Comparison of ENCODE assay signal across 11 cellular contexts in the genomic region with DNA sequence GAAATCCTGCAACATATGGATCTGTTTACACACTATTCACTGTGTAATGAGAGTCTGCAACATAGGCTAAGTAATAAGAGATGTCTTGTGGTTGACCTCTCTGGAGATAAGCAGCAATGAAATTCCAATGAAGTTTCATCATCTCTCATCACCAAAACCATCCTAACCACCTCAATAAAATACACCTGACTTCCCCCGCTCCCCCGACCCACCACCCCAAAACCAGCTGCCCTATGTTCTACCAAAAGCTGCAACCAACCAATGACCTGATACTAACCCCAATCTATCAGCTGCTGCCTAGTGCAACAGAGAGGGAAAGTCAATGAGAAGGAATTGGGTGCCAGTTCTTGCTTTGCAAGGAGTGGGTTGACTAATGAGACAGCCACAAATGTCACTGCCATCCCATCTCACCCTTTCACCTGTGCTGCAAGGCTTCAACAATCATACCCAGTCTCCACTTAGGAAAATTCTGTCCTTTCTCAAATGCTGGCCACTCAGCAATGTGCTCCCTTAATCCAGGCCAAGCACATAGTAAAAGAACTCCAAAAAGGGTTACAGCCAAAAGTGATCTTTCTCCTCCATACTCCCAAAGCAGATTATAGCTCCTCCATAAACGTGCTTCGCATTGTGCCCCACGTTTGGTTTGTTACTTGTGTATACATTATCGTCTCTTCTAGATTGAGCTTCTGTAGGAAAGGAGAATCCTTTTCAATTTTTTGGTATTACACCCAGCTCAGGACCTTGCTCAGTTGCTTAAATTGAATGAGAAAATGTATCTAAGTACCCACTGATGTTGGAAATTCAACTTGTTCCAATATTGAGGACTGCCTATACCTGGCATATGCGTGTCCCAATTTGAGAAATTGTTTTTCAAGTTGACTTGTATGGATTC. TPM values are rescaled to one million over a fixed set of nuclear protein-coding genes. Genes with fewer than 3 reads are reported as not detected.
DNase-seq lines count a peak whose midpoint lies in the region; TF ChIP-seq lines count a peak whose summit lies in the region.
"Had no signal": no experiment of that assay in that cellular context is flagged by ENCODE, and none has a peak within 500 bp of the region (broad histone marks: within the 10 kb centered on the region; RNA-seq: fewer than 3 reads in every experiment).

No MANE protein-coding gene starts in this region.

- 0 out of 2 replicates have a peak, but pooled peaks cover 2% of the 10 kb centered on the region for H3K27me3 Mint-ChIP-seq in HFFc6 (ENCODE audit: insufficient read depth)
- peaks cover 0 to 2% (median 1%) of the 10 kb centered on the region in 3 donors for H3K27me3 Mint-ChIP-seq in immature natural killer cell (ENCODE audit: low read depth in 3 of 3)

- H3K27me3 ChIP-seq in mesenchymal stem cell (ENCODE audit: control insufficient read depth in 1 of 2, insufficient read depth in 1 of 2, low read length in 2 of 2) = no peaks in the 10 kb centered on the region

- H3K36me3 Mint-ChIP-seq in HFFc6 (ENCODE audit: low read depth) (peaks cover 31% of the 10 kb centered on the region), immature natural killer cell (peaks cover 4 to 18% (median 12%) of the 10 kb centered on the region in 3 donors)

- H2AFZ ChIP-seq in mesenchymal stem cell (ENCODE audit: low read depth, low read length) = no peak overlapping the region

- no peak overlapping the region for H3K4me3 Mint-ChIP-seq in HFFc6
- no peak overlapping the region for H3K4me3 Mint-ChIP-seq in immature natural killer cell

- H3K79me1 ChIP-seq in mesenchymal stem cell (replicated peaks; ENCODE audit: low read length, poor library complexity, severe bottlenecking) = peaks cover 12% of the 10 kb centered on the region

- H3K4ac ChIP-seq in mesenchymal stem cell (ENCODE audit: low read depth in 1 of 2, low read length in 2 of 2) = no peak overlapping the region

- no peak overlapping the region for H3K4me2 ChIP-seq in mesenchymal stem cell (ENCODE audit: low read length, poor library complexity, severe bottlenecking)

- H3K9me3 Mint-ChIP-seq in HFFc6 (no peaks in the 10 kb centered on the region), immature natural killer cell (no peaks in the 10 kb centered on the region)

- H3K27ac ChIP-seq in mesenchymal stem cell (ENCODE audit: low read length, poor library complexity, severe bottlenecking) = no peak overlapping the region
- H3K27ac ChIP-seq: 22Rv1 had no signal

- 0 out of 2 replicates have a peak overlapping the region, but pooled peaks have one; percentile 20 for H3K27ac Mint-ChIP-seq in HFFc6
- no peak overlapping the region for H3K27ac Mint-ChIP-seq in immature natural killer cell

- no peak overlapping the region for H3K23ac ChIP-seq in mesenchymal stem cell (ENCODE audit: low read length in 2 of 2)

- no peak overlapping the region for H2BK120ac ChIP-seq in mesenchymal stem cell (ENCODE audit: low read depth, low read length)

- H3K36me3 ChIP-seq in mesenchymal stem cell (ENCODE audit: control insufficient read depth in 1 of 2, insufficient read depth in 2 of 2, low read depth in 1 of 2, low read length in 2 of 2) = peaks cover 0 to 19% of the 10 kb centered on the region in 2 experiments

- peaks cover 3% of the 10 kb centered on the region for H3K4me1 ChIP-seq in mesenchymal stem cell (ENCODE audit: control insufficient read depth, insufficient read depth, low read depth, low read length)

- H4K8ac ChIP-seq in mesenchymal stem cell (ENCODE audit: low read length) = no peak overlapping the region

- H2BK15ac ChIP-seq in mesenchymal stem cell (ENCODE audit: low read depth, poor library complexity, severe bottlenecking) = no peak overlapping the region

- H3K4me3 ChIP-seq in mesenchymal stem cell (ENCODE audit: insufficient read depth in 1 of 2, low read depth in 1 of 2, low read length in 2 of 2) = no peak overlapping the region

- H3K9me3 ChIP-seq in mesenchymal stem cell (ENCODE audit: control insufficient read depth, low read length) = no peaks in the 10 kb centered on the region

- H3K18ac ChIP-seq in mesenchymal stem cell (ENCODE audit: low read depth in 1 of 2, low read length in 2 of 2) = no peak overlapping the region

- peaks cover 48% of the 10 kb centered on the region for H3K4me1 Mint-ChIP-seq in HFFc6 (ENCODE audit: low read depth)
- H3K4me1 Mint-ChIP-seq in immature natural killer cell = peaks cover 10 to 18% of the 10 kb centered on the region in 2 donors

- no peak overlapping the region for H2AK5ac ChIP-seq in mesenchymal stem cell (ENCODE audit: low read length, severe bottlenecking)

- DNase-seq in DMS 273 (lab: John Stamatoyannopoulos, UW; ENCODE audit: unreplicated experiment) = peak; percentile 43
- DNase-seq in DMS 273 treated with DMSO at 0.1 percent for 48 hours (lab: John Stamatoyannopoulos, UW) = no peak
- no peak for DNase-seq in HFFc6
- DNase-seq in MV-4-11 (lab: John Stamatoyannopoulos, UW) = peak; percentile 33
- DNase-seq in stimulated activated CD4-positive, alpha-beta T cell treated with anti-CD3 and anti-CD28 coated beads, Interleukin-2, amount 100 ng/mL, for 24 hours = peak; percentile 70 to 77
- DNase-seq in immature natural killer cell = no peak
- no peak for DNase-seq in mesenchymal stem cell
- no peak for DNase-seq in NCI-H446 (lab: John Stamatoyannopoulos, UW)
- DNase-seq: activated gamma-delta T cell, NCI-H526 treated with DMSO at 0.1 percent for 48 hours had no signal

- H4K91ac ChIP-seq in mesenchymal stem cell (ENCODE audit: low read length) = no peak overlapping the region

- TF ChIP-seq CTCF in HFFc6 (IDR thresholded peaks at IDR 0.05) = no peak

- H3K14ac ChIP-seq in mesenchymal stem cell (ENCODE audit: low read length in 2 of 2) = no peak overlapping the region

- H2BK12ac ChIP-seq in mesenchymal stem cell (ENCODE audit: low read length in 2 of 2) = no peak overlapping the region

- no peak overlapping the region for H3K9ac ChIP-seq in mesenchymal stem cell (ENCODE audit: low read length)

- H2BK5ac ChIP-seq in mesenchymal stem cell (ENCODE audit: low read depth, low read length, poor library complexity, severe bottlenecking) = no peak overlapping the region

- 100% methylated on average over 4 of the region's 7 CpGs for WGBS in mesenchymal stem cell

RNA-seq across cellular contexts. Expression of a gene that starts 29.0 kb away (rescaled TPM):
- total RNA-seq in HFFc6 (2021; fragmentation: NEBNext Ultra II Directional; extraction: Animal tissue kit (Norgen Biotek cat#: 25700)) = 10 to 100 TPM; 25.3 to 34.1 (median 31.7) TPM
- polyA plus RNA-seq in immature natural killer cell = 10 to 100 TPM; 20.2 to 33.0 (median 22.8) TPM
- polyA plus RNA-seq in mesenchymal stem cell (2013, experiment 1 of 2) = 25.8 TPM
- polyA plus RNA-seq in mesenchymal stem cell (2013, experiment 2 of 2) = 27.0 TPM

Comparison
In these comparisons a context has a peak if more than half of its experiments do, and no peak if none do; other contexts are left out.
1. DNase-seq: peak in DMS 273 (single experiment), MV-4-11 (single experiment) and stimulated activated CD4-positive, alpha-beta T cell treated with anti-CD3 and anti-CD28 coated beads, Interleukin-2, amount 100 ng/mL, for 24 hours (2 of 2); none in DMS 273 treated with DMSO at 0.1 percent for 48 hours (single experiment), HFFc6 (single experiment), immature natural killer cell (0 of 3), mesenchymal stem cell (single experiment) and NCI-H446 (0 of 2).